8 cellular contexts compared by ENCODE assay signal in genomic region chr7:157000047-157000726, GRCh38. TPM values are rescaled to one million over a fixed set of nuclear protein-coding genes. Genes with fewer than 3 reads are reported as not detected.
DNase-seq lines count a peak whose midpoint lies in the region; ATAC-seq and TF ChIP-seq lines count a peak whose summit lies in the region.

No MANE protein-coding gene starts in this region.

- TF ChIP-seq EP300 in stomach (IDR thresholded peaks at IDR 0.05): no peak

- H3K27ac Mint-ChIP-seq in activated naive CD4-positive, alpha-beta T cell treated with anti-CD3 and anti-CD28 coated beads, Interleukin-2, amount 50 U/mL, for 24 hours: no peak overlapping the region
- no peak overlapping the region for H3K27ac Mint-ChIP-seq in activated naive CD4-positive, alpha-beta T cell treated with anti-CD3 and anti-CD28 coated beads, Interleukin-2, amount 50 U/mL, for 72 hours
- no peak overlapping the region for H3K27ac Mint-ChIP-seq in T-cell

- no peak overlapping the region for H3K27ac ChIP-seq in right cardiac atrium (ENCODE audit: low read length)
- H3K27ac ChIP-seq in stomach: peak overlapping the region; percentile 78 to 89 (median 80)

- intact Hi-C loops in right cardiac atrium (cut with DNase I): no loop called here
- intact Hi-C loops in stomach (cut with DNase I; ENCODE audit: low total_unique reads): no loop called here

- CTCF ChIA-PET in T-cell (lab: Charles Lee): no interaction called here

- no peaks in the 10 kb centered on the region for H3K36me3 ChIP-seq in stomach

- no peaks in the 10 kb centered on the region for H3K27me3 ChIP-seq in right cardiac atrium (ENCODE audit: control insufficient read depth, insufficient read depth)
- H3K27me3 ChIP-seq in stomach: peaks cover 35 to 92% (median 55%) of the 10 kb centered on the region in 3 donors

- TF ChIP-seq POLR2A in stomach (IDR thresholded peaks at IDR 0.05): no peak

- no peaks in the 10 kb centered on the region for H3K9me3 Mint-ChIP-seq in activated naive CD4-positive, alpha-beta T cell treated with anti-CD3 and anti-CD28 coated beads, Interleukin-2, amount 50 U/mL, for 24 hours
- no peaks in the 10 kb centered on the region for H3K9me3 Mint-ChIP-seq in activated naive CD4-positive, alpha-beta T cell treated with anti-CD3 and anti-CD28 coated beads, Interleukin-2, amount 50 U/mL, for 72 hours
- no peaks in the 10 kb centered on the region for H3K9me3 Mint-ChIP-seq in T-cell

- no peak for TF ChIP-seq CTCF in stomach (IDR thresholded peaks at IDR 0.05)

- H3K9me3 ChIP-seq in right cardiac atrium (ENCODE audit: control insufficient read depth, low read length) (no peaks in the 10 kb centered on the region), stomach (peaks cover 0 to 12% (median 0%) of the 10 kb centered on the region in 4 donors)

- H3K4me3 ChIP-seq in right cardiac atrium (ENCODE audit: low read length): peak overlapping the region; percentile 71
- peak overlapping the region; percentile 50 to 71 (median 59) for H3K4me3 ChIP-seq in stomach

- POLR2A ChIA-PET in T-cell (lab: Charles Lee): interaction anchor here in 1 of 2 donors (0.6 kb wide), 1 partner anchor 30 kb away, joined by 3 read pairs; no protein-coding TSS in a partner anchor

- peaks cover 51% of the 10 kb centered on the region for H3K27me3 Mint-ChIP-seq in activated naive CD4-positive, alpha-beta T cell treated with anti-CD3 and anti-CD28 coated beads, Interleukin-2, amount 50 U/mL, for 24 hours
- peaks cover 68 to 76% of the 10 kb centered on the region in 2 donors for H3K27me3 Mint-ChIP-seq in T-cell

- H3K4me3 Mint-ChIP-seq in activated naive CD4-positive, alpha-beta T cell treated with anti-CD3 and anti-CD28 coated beads, Interleukin-2, amount 50 U/mL, for 24 hours: peak overlapping the region; percentile 84
- H3K4me3 Mint-ChIP-seq in T-cell: peak overlapping the region; percentile 71 to 78 (median 74)

- WGBS in right cardiac atrium: 2% methylated on average over 64 of the region's 64 CpGs
- 1 to 3% (median 1%) methylated on average over 37 to 64 of the region's 64 CpGs for WGBS in stomach, 5 donors

- no peak for DNase-seq in activated naive CD4-positive, alpha-beta T cell treated with anti-CD3 and anti-CD28 coated beads, Interleukin-2, amount 50 U/mL, for 72 hours (ENCODE audit: low spot score in 2 of 2)
- DNase-seq in T-cell: no peak
- DNase-seq in right cardiac atrium: no peak
- DNase-seq in stomach: peak; percentile 51
- DNase-seq in SKM-1 treated with dmso at 0.1 percent for 144 hours (lab: John Stamatoyannopoulos, UW; ENCODE audit: unreplicated experiment): no peak
- DNase-seq in NCI-H2227 treated with DMSO at 0.1 percent for 48 hours (lab: John Stamatoyannopoulos, UW): no peak

- no peak for ATAC-seq in activated naive CD4-positive, alpha-beta T cell treated with anti-CD3 and anti-CD28 coated beads, Interleukin-2, amount 50 U/mL, for 72 hours
- ATAC-seq in T-cell (replicated peaks in 1 of 4): peak in 1 of 4 experiments; percentile 19
- no peak for ATAC-seq in right cardiac atrium
- no peak for ATAC-seq in GM19023 (IDR thresholded peaks at IDR 0.05; ENCODE audit: unreplicated experiment)

- no peaks in the 10 kb centered on the region for H3K36me3 Mint-ChIP-seq in activated naive CD4-positive, alpha-beta T cell treated with anti-CD3 and anti-CD28 coated beads, Interleukin-2, amount 50 U/mL, for 24 hours
- peaks cover 0 to 6% of the 10 kb centered on the region in 2 donors for H3K36me3 Mint-ChIP-seq in activated naive CD4-positive, alpha-beta T cell treated with anti-CD3 and anti-CD28 coated beads, Interleukin-2, amount 50 U/mL, for 72 hours
- no peaks in the 10 kb centered on the region for H3K36me3 Mint-ChIP-seq in T-cell

- H3K4me1 ChIP-seq in right cardiac atrium (ENCODE audit: control insufficient read depth, insufficient read depth, low read length): peaks cover 2% of the 10 kb centered on the region
- H3K4me1 ChIP-seq in stomach: peaks cover 30 to 64% (median 46%) of the 10 kb centered on the region in 4 donors

- peaks cover 30% of the 10 kb centered on the region for H3K4me1 Mint-ChIP-seq in activated naive CD4-positive, alpha-beta T cell treated with anti-CD3 and anti-CD28 coated beads, Interleukin-2, amount 50 U/mL, for 24 hours
- peaks cover 32 to 36% (median 36%) of the 10 kb centered on the region in 3 donors for H3K4me1 Mint-ChIP-seq in T-cell

RNA-seq across cellular contexts. Expression of gene MNX1, which starts 10.3 kb away (rescaled TPM):
- under 1 TPM in 1 of 2 donors, not detected in 1; 0.12 TPM for total RNA-seq in activated naive CD4-positive, alpha-beta T cell treated with anti-CD3 and anti-CD28 coated beads, Interleukin-2, amount 50 U/mL, for 72 hours
- total RNA-seq in T-cell (under 1 TPM in 2 of 5 donors, not detected in 3; 0.10 to 0.30 TPM), right cardiac atrium (not detected), stomach (10 to 100 TPM in 1 of 5 donors, 1 to 10 TPM in 3, not detected in 1; 3.1 to 80.2 (median 5.8) TPM)
- polyA plus RNA-seq in right cardiac atrium (not detected), stomach (1 to 10 TPM; 1.1 to 1.9 (median 1.4) TPM)

RNA-seq across cellular contexts. Expression of gene NOM1, which starts 50.7 kb away (rescaled TPM):
- total RNA-seq in activated naive CD4-positive, alpha-beta T cell treated with anti-CD3 and anti-CD28 coated beads, Interleukin-2, amount 50 U/mL, for 72 hours: 10 to 100 TPM; 29.2 to 45.2 TPM
- total RNA-seq in T-cell (10 to 100 TPM; 31.7 to 47.8 (median 33.7) TPM), right cardiac atrium (10 to 100 TPM in 1 of 4 donors, 1 to 10 TPM in 3; 6.5 to 10.6 (median 7.7) TPM), stomach (100 to 1,000 TPM in 1 of 5 donors, 10 to 100 TPM in 3, under 1 TPM in 1; 0.58 to 117 (median 36.7) TPM)
- polyA plus RNA-seq in right cardiac atrium (5.6 TPM), stomach (10 to 100 TPM in 1 of 3 donors, 1 to 10 TPM in 2; 4.2 to 12.2 (median 5.8) TPM)
